Comparison of ENCODE assay signal across 11 cellular contexts in genomic region chr3:71543371-71544016, GRCh38. TPM values are rescaled to one million over a fixed set of nuclear protein-coding genes. Genes with fewer than 3 reads are reported as not detected.
DNase-seq lines count a peak whose midpoint lies in the region; ATAC-seq and TF ChIP-seq lines count a peak whose summit lies in the region.
"Had no signal": no experiment of that assay in that cellular context is flagged by ENCODE, and none has a peak within 500 bp of the region (broad histone marks: within the 10 kb centered on the region; RNA-seq: fewer than 3 reads in every experiment).

No MANE protein-coding gene starts in this region.

- H3K36me3 ChIP-seq in BLaER1 treated with 17β-estradiol and CSF1 and Interleukin-3, amounts not matched to agents 10 nM and 100 nM, result no peaks in the 10 kb centered on the region
- no peaks in the 10 kb centered on the region for H3K36me3 ChIP-seq in SJCRH30

- peak; percentile 41 for ATAC-seq in HG02642 (IDR thresholded peaks at IDR 0.05; ENCODE audit: poor library complexity, unreplicated experiment)

- H3K4me1 Mint-ChIP-seq in nephron, result peaks cover 24% of the 10 kb centered on the region

- H3K27ac Mint-ChIP-seq in nephron, result peak overlapping the region; percentile 31 to 86 (median 85)
- H3K27ac Mint-ChIP-seq: nephron progenitor cell; T-helper 2 cell treated with Interferon-gamma antibody and Interleukin-4, amounts not matched to agents 5 μg/mL and 100 μg/mL, for 36 hours had no signal

- H3K9ac ChIP-seq in BLaER1 treated with 17β-estradiol and CSF1 and Interleukin-3, amounts not matched to agents 10 nM and 100 nM, result no peak overlapping the region

- no peaks in the 10 kb centered on the region for H3K27me3 Mint-ChIP-seq in nephron (ENCODE audit: low read depth)

- H3K9me3 ChIP-seq in BLaER1 treated with 17β-estradiol and CSF1 and Interleukin-3, amounts not matched to agents 10 nM and 100 nM (replicated peaks in 1 of 11), result peaks cover 0 to 7% (median 0%) of the 10 kb centered on the region in 11 experiments; a peak in 1 of 22 replicates
- no peaks in the 10 kb centered on the region for H3K9me3 ChIP-seq in SJCRH30 (replicated peaks)

- H3K27ac ChIP-seq in BLaER1 treated with 17β-estradiol and CSF1 and Interleukin-3, amounts not matched to agents 10 nM and 100 nM, result peak overlapping the region in 5 of 11 experiments; percentile 36 to 63 (median 51); a peak in 4 of 22 replicates
- H3K27ac ChIP-seq in angular gyrus (ENCODE audit: low read depth, low read length) (peak overlapping the region; percentile 23), SJCRH30 (no peak overlapping the region)

- no peak for DNase-seq in NCI-H345 (lab: John Stamatoyannopoulos, UW)
- no peak for DNase-seq in islet precursor cell
- DNase-seq in SJCRH30, result no peak
- no peak for DNase-seq in putamen (ENCODE audit: low spot score)
- DNase-seq: glutamatergic neuron, nephron progenitor cell had no signal

- peak overlapping the region; percentile 57 to 88 (median 79) for H3K4me2 ChIP-seq in BLaER1 treated with 17β-estradiol and CSF1 and Interleukin-3, amounts not matched to agents 10 nM and 100 nM

- peaks cover 3% of the 10 kb centered on the region for H3K36me3 Mint-ChIP-seq in nephron (ENCODE audit: low read depth)

- H3K4me3 ChIP-seq in BLaER1 treated with 17β-estradiol and CSF1 and Interleukin-3, amounts not matched to agents 10 nM and 100 nM, result no peak overlapping the region
- no peak overlapping the region for H3K4me3 ChIP-seq in SJCRH30

- no peak overlapping the region for H3K4me3 Mint-ChIP-seq in nephron
- H3K4me3 Mint-ChIP-seq: T-helper 2 cell treated with Interferon-gamma antibody and Interleukin-4, amounts not matched to agents 5 μg/mL and 100 μg/mL, for 36 hours had no signal

- H4K20me1 ChIP-seq in BLaER1 treated with 17β-estradiol and CSF1 and Interleukin-3, amounts not matched to agents 10 nM and 100 nM, result no peaks in the 10 kb centered on the region

- no peaks in the 10 kb centered on the region for H3K27me3 ChIP-seq in BLaER1 treated with 17β-estradiol and CSF1 and Interleukin-3, amounts not matched to agents 10 nM and 100 nM
- H3K27me3 ChIP-seq in SJCRH30, result no peaks in the 10 kb centered on the region

- no peak for TF ChIP-seq CTCF in nephron (IDR thresholded peaks at IDR 0.05; ENCODE audit: unreplicated experiment in 3 of 3)

- H3K4me1 ChIP-seq in BLaER1 treated with 17β-estradiol and CSF1 and Interleukin-3, amounts not matched to agents 10 nM and 100 nM, result peaks cover 26 to 69% (median 51%) of the 10 kb centered on the region in 10 experiments
- no peaks in the 10 kb centered on the region for H3K4me1 ChIP-seq in SJCRH30

- H3K9me3 Mint-ChIP-seq in nephron, result no peaks in the 10 kb centered on the region
- H3K9me3 Mint-ChIP-seq: T-helper 2 cell treated with Interferon-gamma antibody and Interleukin-4, amounts not matched to agents 5 μg/mL and 100 μg/mL, for 36 hours had no signal

RNA-seq across cellular contexts. Expression of gene FOXP1, which starts 40.0 kb away (rescaled TPM):
- total RNA-seq in SJCRH30 (2014; rRNA removed; shearing (Covaris generic)), result 21.6 and 24.8 TPM in 2 replicates
